ENCODE assay signal across 27 cellular contexts in the genomic region with DNA sequence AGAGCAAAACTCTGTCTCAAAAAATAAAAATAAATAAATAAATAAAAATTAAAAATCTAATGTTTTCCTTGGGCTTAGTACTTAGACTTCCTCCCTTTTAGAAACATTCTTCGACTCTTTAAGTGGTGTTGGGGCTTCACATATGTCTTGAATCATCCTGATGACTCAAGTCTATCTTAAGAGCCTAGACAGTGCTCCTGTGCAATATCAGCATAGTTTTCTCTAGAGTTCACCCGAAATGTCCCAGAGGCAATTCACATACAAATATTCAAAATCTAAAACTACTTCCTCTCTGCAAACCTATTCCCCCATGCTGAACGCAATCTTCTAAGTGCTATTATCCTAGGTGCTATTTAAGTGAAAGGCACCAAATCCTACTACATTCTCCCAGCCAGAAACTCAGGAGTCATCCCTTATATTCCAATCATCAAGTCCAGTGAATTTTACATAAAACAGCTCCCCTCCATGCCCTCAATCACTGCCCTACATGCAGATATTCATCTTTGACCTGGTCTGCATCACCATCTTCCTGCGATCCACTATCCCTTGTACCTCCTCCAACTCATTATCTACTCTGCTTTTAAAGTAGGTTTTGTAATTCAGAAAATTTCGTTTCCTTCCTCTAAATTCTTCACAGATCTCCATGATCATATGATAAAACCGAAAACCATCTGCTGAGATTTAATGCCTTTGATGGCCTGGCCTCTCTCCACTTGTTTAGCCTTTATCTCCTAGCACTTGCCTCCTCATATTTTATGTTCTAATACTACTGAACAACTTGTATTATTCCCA.
A peak's percentile ranks its signal among the peaks of the same experiment; 100 is the strongest.
DNase-seq lines count a peak whose midpoint lies in the region; ATAC-seq, FAIRE-seq and TF ChIP-seq lines count a peak whose summit lies in the region.
"Had no signal": no experiment of that assay in that cellular context is flagged by ENCODE, and none has a peak within 500 bp of the region (broad histone marks: within the 10 kb centered on the region; RNA-seq: fewer than 3 reads in every experiment).

No MANE protein-coding gene starts in this region.

- H3K4ac ChIP-seq in mesenchymal stem cell (ENCODE audit: low read depth in 1 of 2, low read length in 2 of 2): no peak overlapping the region

- no peak overlapping the region for H3K14ac ChIP-seq in mesenchymal stem cell (ENCODE audit: low read length in 2 of 2)

- H3K9me3 ChIP-seq in Karpas-422 (ENCODE audit: low read length) (no peaks in the 10 kb centered on the region), mesenchymal stem cell (ENCODE audit: control insufficient read depth, low read length) (no peaks in the 10 kb centered on the region), A673 (ENCODE audit: low read depth, low read length, poor library complexity, severe bottlenecking) (no peaks in the 10 kb centered on the region)
- H3K9me3 ChIP-seq: left ventricle myocardium inferior, right atrium auricular region, spleen, vagina had no signal

- H3K4me2 ChIP-seq in Karpas-422 (ENCODE audit: low read depth, low read length, poor library complexity, severe bottlenecking) (peak overlapping the region; percentile 59), mesenchymal stem cell (ENCODE audit: low read length, poor library complexity, severe bottlenecking) (no peak overlapping the region)

- H3K27me3 ChIP-seq in Karpas-422 (ENCODE audit: low read length) (no peaks in the 10 kb centered on the region), bronchial epithelial cell (ENCODE audit: control insufficient read depth, insufficient read depth, low read length) (no peaks in the 10 kb centered on the region), mesenchymal stem cell (ENCODE audit: control insufficient read depth in 1 of 2, insufficient read depth in 1 of 2, low read length in 2 of 2) (no peaks in the 10 kb centered on the region), A673 (replicated peaks; ENCODE audit: insufficient read depth, low read depth, low read length, poor library complexity) (no peaks in the 10 kb centered on the region)
- H3K27me3 ChIP-seq: dorsolateral prefrontal cortex, right atrium auricular region, spleen, vagina had no signal

- H3K9ac ChIP-seq in Karpas-422 (ENCODE audit: low read length): no peak overlapping the region
- no peak overlapping the region for H3K9ac ChIP-seq in mesenchymal stem cell (ENCODE audit: low read length)
- H3K9ac ChIP-seq: parathyroid adenoma had no signal

- H3K36me3 ChIP-seq in Karpas-422 (ENCODE audit: insufficient read depth, low read length): no peaks in the 10 kb centered on the region
- no peaks in the 10 kb centered on the region for H3K36me3 ChIP-seq in bronchial epithelial cell (ENCODE audit: control insufficient read depth, insufficient read depth, low read length)
- no peaks in the 10 kb centered on the region for H3K36me3 ChIP-seq in mesenchymal stem cell (ENCODE audit: control insufficient read depth in 1 of 2, insufficient read depth in 2 of 2, low read depth in 1 of 2, low read length in 2 of 2)
- H3K36me3 ChIP-seq in A673 (ENCODE audit: insufficient read depth, low read length, poor library complexity, severe bottlenecking): no peaks in the 10 kb centered on the region
- H3K36me3 ChIP-seq: left ventricle myocardium inferior, right atrium auricular region, spleen, vagina had no signal

- no peak overlapping the region for H3K23ac ChIP-seq in mesenchymal stem cell (ENCODE audit: low read length in 2 of 2)

- H4K91ac ChIP-seq in mesenchymal stem cell (ENCODE audit: low read length): no peak overlapping the region

- in situ Hi-C loops in G401 (cut with HindIII; ENCODE audit: low sequenced_read_pairs): no loop called here

- H2BK12ac ChIP-seq in mesenchymal stem cell (ENCODE audit: low read length in 2 of 2): peak overlapping the region in 1 of 2 experiments; percentile 63

- H3K4me3 ChIP-seq in Karpas-422 (ENCODE audit: low read length): no peak overlapping the region
- H3K4me3 ChIP-seq in bronchial epithelial cell (ENCODE audit: low read depth, low read length): no peak overlapping the region
- no peak overlapping the region for H3K4me3 ChIP-seq in mesenchymal stem cell (ENCODE audit: insufficient read depth in 1 of 2, low read depth in 1 of 2, low read length in 2 of 2)
- H3K4me3 ChIP-seq in A673 (ENCODE audit: low read depth, low read length, poor library complexity, severe bottlenecking): no peak overlapping the region
- H3K4me3 ChIP-seq: dorsolateral prefrontal cortex, left ventricle myocardium inferior, right atrium auricular region, spleen, vagina had no signal

- H3K4me1 ChIP-seq in Karpas-422 (ENCODE audit: low read length): peaks cover 33% of the 10 kb centered on the region
- H3K4me1 ChIP-seq in mesenchymal stem cell (ENCODE audit: control insufficient read depth, insufficient read depth, low read depth, low read length): peaks cover 2% of the 10 kb centered on the region
- no peaks in the 10 kb centered on the region for H3K4me1 ChIP-seq in A673 (ENCODE audit: insufficient read depth, low read length, poor library complexity, severe bottlenecking)

- peaks cover 57% of the 10 kb centered on the region for H3K79me2 ChIP-seq in Karpas-422 (ENCODE audit: low read length)

- CTCF ChIA-PET in A673 (lab: Charles Lee): no interaction called here

- peaks cover 10% of the 10 kb centered on the region for H3K79me1 ChIP-seq in mesenchymal stem cell (replicated peaks; ENCODE audit: low read length, poor library complexity, severe bottlenecking)

- no peak overlapping the region for H3K18ac ChIP-seq in mesenchymal stem cell (ENCODE audit: low read depth in 1 of 2, low read length in 2 of 2)

- no peaks in the 10 kb centered on the region for H3K9me2 ChIP-seq in Karpas-422 (replicated peaks; ENCODE audit: insufficient read depth, low read length)

- no peak overlapping the region for H4K8ac ChIP-seq in mesenchymal stem cell (ENCODE audit: low read length)

- intact Hi-C loops in A673 (cut with micrococcal nuclease; ENCODE audit: unreplicated experiment): no loop called here

- H2AFZ ChIP-seq in Karpas-422 (ENCODE audit: low read length): no peak overlapping the region
- no peak overlapping the region for H2AFZ ChIP-seq in mesenchymal stem cell (ENCODE audit: low read depth, low read length)
- H2AFZ ChIP-seq: parathyroid adenoma had no signal

- H2BK120ac ChIP-seq in mesenchymal stem cell (ENCODE audit: low read depth, low read length): no peak overlapping the region

- POLR2A ChIA-PET in A673 (lab: Charles Lee; ENCODE audit: low non-redundant PET): no interaction called here

- no peak for ATAC-seq in GM21723 (IDR thresholded peaks at IDR 0.05; ENCODE audit: unreplicated experiment)
- ATAC-seq: naive thymus-derived CD4-positive, alpha-beta T cell had no signal

- no peak for TF ChIP-seq CTCF in bronchial epithelial cell (IDR thresholded peaks at IDR 0.05; ENCODE audit: insufficient read depth, low read length, severe bottlenecking)
- no peak for TF ChIP-seq CTCF in A673 (conservative IDR thresholded peaks at IDR 0.05; ENCODE audit: low read depth, low read length)

- no peak for FAIRE-seq in bronchial epithelial cell (lab: Jason Lieb, UNC)
- FAIRE-seq: frontal cortex, G401.6 had no signal

- H3K27ac ChIP-seq in Karpas-422 (ENCODE audit: low read length) (peak overlapping the region; percentile 24), mesenchymal stem cell (ENCODE audit: low read length, poor library complexity, severe bottlenecking) (no peak overlapping the region), A673 (ENCODE audit: low read depth, low read length, poor library complexity, severe bottlenecking) (no peak overlapping the region)
- H3K27ac ChIP-seq: dorsolateral prefrontal cortex, left ventricle myocardium inferior, parathyroid adenoma, right atrium auricular region, spleen, vagina had no signal

- BruUV-seq in A673 (replicated peaks; lab: Mats Ljungman, UMichigan): no TSS peak

- 31% methylated on average over 6 of the region's 6 CpGs for WGBS in mesenchymal stem cell

- peak; percentile 84 for DNase-seq in EH (ENCODE audit: low read depth)
- DNase-seq in Karpas-422: peak; percentile 73
- DNase-seq in bronchial epithelial cell (ENCODE audit: low read depth): peak; percentile 28
- DNase-seq in mesenchymal stem cell: peak; percentile 59
- DNase-seq in G401 (ENCODE audit: low spot score): no peak
- no peak for DNase-seq in NCI-H1694 (lab: John Stamatoyannopoulos, UW)
- DNase-seq in A673 (ENCODE audit: low spot score): no peak
- DNase-seq: activated CD4-positive, alpha-beta T cell treated with anti-CD3 and anti-CD28 coated beads for 4 hours; activated naive CD4-positive, alpha-beta T cell treated with anti-CD3 and anti-CD28 coated beads, Interleukin-2, amount 50 U/mL, for 16 hours; CD4-positive, CD25-positive, alpha-beta regulatory T cell; cerebellar nuclear complex; dorsolateral prefrontal cortex; GOT3; left ventricle myocardium inferior; naive thymus-derived CD4-positive, alpha-beta T cell; NCI-H187 treated with DMSO at 0.1 percent for 48 hours; NCI-H2227 treated with DMSO at 0.1 percent for 48 hours; spleen; stimulated activated CD4-positive, alpha-beta T cell treated with anti-CD3 and anti-CD28 coated beads, Interleukin-2, amount 100 ng/mL, for 48 hours; stimulated activated naive B cell treated with anti-CD40 and anti-IgM and Interleukin-4, amounts not matched to agents 10 μg/mL and 1 μg/mL and 100 μg/mL, for 72 hours; T-helper 2 cell had no signal

- no peak overlapping the region for H2BK15ac ChIP-seq in mesenchymal stem cell (ENCODE audit: low read depth, poor library complexity, severe bottlenecking)

- no peak overlapping the region for H2BK5ac ChIP-seq in mesenchymal stem cell (ENCODE audit: low read depth, low read length, poor library complexity, severe bottlenecking)

- no peak overlapping the region for H2AK5ac ChIP-seq in mesenchymal stem cell (ENCODE audit: low read length, severe bottlenecking)

- no peaks in the 10 kb centered on the region for H4K20me1 ChIP-seq in Karpas-422 (ENCODE audit: insufficient read depth, low read depth, low read length)

Comparison
In these comparisons a context has a peak if more than half of its experiments do, and no peak if none do; other contexts are left out.
1. DNase-seq: peak in EH (single experiment), Karpas-422 (single experiment), bronchial epithelial cell (single experiment) and mesenchymal stem cell (single experiment); none in G401 (single experiment), NCI-H1694 (single experiment) and A673 (single experiment).